In the genomic region with DNA sequence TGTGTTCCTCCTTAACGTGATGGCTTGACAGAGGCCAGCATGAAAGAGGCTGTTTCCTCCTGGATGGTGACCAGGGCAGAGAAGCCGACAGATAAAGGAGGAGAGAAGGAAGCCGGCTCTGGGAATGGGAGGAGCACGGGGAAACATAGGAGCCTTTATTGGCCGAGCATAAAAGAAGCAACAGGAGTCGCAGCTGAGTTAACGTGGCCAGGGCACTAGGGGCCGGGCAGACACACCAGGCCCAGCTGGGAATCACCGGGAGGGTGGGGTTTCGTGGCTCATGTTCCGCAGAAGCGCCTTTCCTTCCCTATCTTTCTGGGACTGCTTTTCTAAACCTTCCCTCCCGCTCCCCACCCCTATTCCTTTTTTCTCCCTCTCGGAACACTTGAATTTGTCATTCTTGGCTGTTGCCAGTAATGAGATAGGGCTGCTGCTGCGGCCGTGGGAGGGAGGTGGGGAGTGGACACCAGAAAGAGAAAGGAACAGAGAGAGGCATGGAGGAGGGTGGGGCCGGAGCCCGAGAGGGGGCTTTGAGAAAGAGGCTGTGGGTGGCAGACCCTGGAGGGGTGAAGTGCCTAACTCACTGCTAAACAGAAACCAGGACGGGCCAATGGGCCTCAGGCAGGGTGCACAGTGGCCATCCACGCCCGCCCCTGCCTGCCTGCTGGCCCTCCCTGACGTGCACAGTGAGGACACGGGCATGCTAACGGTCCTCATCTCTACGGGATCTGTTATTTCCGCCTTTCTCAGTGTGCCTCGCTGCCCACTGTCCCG, we compare ENCODE assay signal across 9 cellular contexts.
DNase-seq lines count a peak whose midpoint lies in the region; ATAC-seq and TF ChIP-seq lines count a peak whose summit lies in the region.
"Had no signal": no experiment of that assay in that cellular context is flagged by ENCODE, and none has a peak within 500 bp of the region (broad histone marks: within the 10 kb centered on the region; RNA-seq: fewer than 3 reads in every experiment).

No MANE protein-coding gene starts in this region.

- peak overlapping the region; percentile 34 to 70 (median 56) for H3K27ac ChIP-seq in esophagus squamous epithelium
- no peak overlapping the region for H3K27ac ChIP-seq in CD8-positive, alpha-beta memory T cell (ENCODE audit: low read depth, low read length)
- H3K27ac ChIP-seq: BLaER1 had no signal

- H3K27me3 ChIP-seq in esophagus squamous epithelium: no peaks in the 10 kb centered on the region
- H3K27me3 ChIP-seq in CD8-positive, alpha-beta memory T cell (ENCODE audit: insufficient read depth, low read length, poor library complexity, severe bottlenecking): no peaks in the 10 kb centered on the region
- H3K27me3 ChIP-seq: BLaER1 had no signal

- H3K4me3 ChIP-seq in esophagus squamous epithelium: peak overlapping the region in 1 of 4 donors; percentile 43
- no peak overlapping the region for H3K4me3 ChIP-seq in CD8-positive, alpha-beta memory T cell (ENCODE audit: low read length)
- H3K4me3 ChIP-seq: BLaER1 had no signal

- H3K9me3 ChIP-seq in esophagus squamous epithelium: no peaks in the 10 kb centered on the region
- H3K9me3 ChIP-seq in CD8-positive, alpha-beta memory T cell (ENCODE audit: low read length): no peaks in the 10 kb centered on the region
- H3K9me3 ChIP-seq: BLaER1 had no signal

- intact Hi-C loops in esophagus squamous epithelium (cut with DNase I): no loop called here
- intact Hi-C loops in activated CD4-positive, alpha-beta memory T cell treated with anti-CD3 and anti-CD28 coated beads for 36 hours (cut with micrococcal nuclease): no loop called here

- no peaks in the 10 kb centered on the region for H3K4me1 Mint-ChIP-seq in activated CD4-positive, alpha-beta memory T cell treated with anti-CD3 and anti-CD28 coated beads for 36 hours (ENCODE audit: low read depth)
- no peaks in the 10 kb centered on the region for H3K4me1 Mint-ChIP-seq in CD8-positive, alpha-beta memory T cell

- no peak for TF ChIP-seq CTCF in esophagus squamous epithelium (IDR thresholded peaks at IDR 0.05)

- TF ChIP-seq POLR2A in esophagus squamous epithelium (IDR thresholded peaks at IDR 0.05): no peak

- peaks cover 4% of the 10 kb centered on the region for H3K27me3 Mint-ChIP-seq in activated CD4-positive, alpha-beta memory T cell treated with anti-CD3 and anti-CD28 coated beads for 36 hours
- H3K27me3 Mint-ChIP-seq in CD8-positive, alpha-beta memory T cell: peaks cover 7 to 21% of the 10 kb centered on the region in 2 donors

- CTCF ChIA-PET in activated CD4-positive, alpha-beta memory T cell treated with anti-CD3 and anti-CD28 coated beads for 36 hours (lab: Charles Lee): no interaction called here
- CTCF ChIA-PET in CD8-positive, alpha-beta memory T cell (lab: Charles Lee): no interaction called here

- H3K36me3 Mint-ChIP-seq in activated CD4-positive, alpha-beta memory T cell treated with anti-CD3 and anti-CD28 coated beads for 36 hours: no peaks in the 10 kb centered on the region
- no peaks in the 10 kb centered on the region for H3K36me3 Mint-ChIP-seq in CD8-positive, alpha-beta memory T cell

- DNase-seq in A172 (ENCODE audit: low spot score) (peak; percentile 88), NCI-H526 (lab: John Stamatoyannopoulos, UW) (peak; percentile 27 to 67), esophagus squamous epithelium (lab: John Stamatoyannopoulos, UW) (no peak), myocyte (ENCODE audit: low read depth) (peak; percentile 67)
- DNase-seq in activated CD4-positive, alpha-beta memory T cell treated with anti-CD3 and anti-CD28 coated beads for 36 hours: no peak
- no peak for DNase-seq in CD8-positive, alpha-beta memory T cell
- DNase-seq in activated CD4-positive, alpha-beta T cell treated with anti-CD3 and anti-CD28 coated beads, Interleukin-2, amount 50 U/mL, for 48 hours: no peak

- H3K9me3 Mint-ChIP-seq in activated CD4-positive, alpha-beta memory T cell treated with anti-CD3 and anti-CD28 coated beads for 36 hours: no peaks in the 10 kb centered on the region
- no peaks in the 10 kb centered on the region for H3K9me3 Mint-ChIP-seq in CD8-positive, alpha-beta memory T cell

- H3K36me3 ChIP-seq in esophagus squamous epithelium: no peaks in the 10 kb centered on the region
- no peaks in the 10 kb centered on the region for H3K36me3 ChIP-seq in CD8-positive, alpha-beta memory T cell (ENCODE audit: insufficient read depth, low read length)
- H3K36me3 ChIP-seq: BLaER1 had no signal

- H3K4me3 Mint-ChIP-seq in activated CD4-positive, alpha-beta memory T cell treated with anti-CD3 and anti-CD28 coated beads for 36 hours: no peak overlapping the region
- H3K4me3 Mint-ChIP-seq in CD8-positive, alpha-beta memory T cell: no peak overlapping the region

- no peak overlapping the region for H3K27ac Mint-ChIP-seq in activated CD4-positive, alpha-beta memory T cell treated with anti-CD3 and anti-CD28 coated beads for 36 hours
- H3K27ac Mint-ChIP-seq in CD8-positive, alpha-beta memory T cell: no peak overlapping the region

- WGBS in esophagus squamous epithelium, 2 donors: 33% methylated on average over 20 to 21 of the region's 28 CpGs

- POLR2A ChIA-PET in activated CD4-positive, alpha-beta memory T cell treated with anti-CD3 and anti-CD28 coated beads for 36 hours (lab: Charles Lee): no interaction called here
- POLR2A ChIA-PET in CD8-positive, alpha-beta memory T cell (lab: Charles Lee): no interaction called here

- peaks cover 42 to 81% (median 60%) of the 10 kb centered on the region in 3 donors for H3K4me1 ChIP-seq in esophagus squamous epithelium
- H3K4me1 ChIP-seq in CD8-positive, alpha-beta memory T cell (ENCODE audit: insufficient read depth, low read length): no peaks in the 10 kb centered on the region

- no peak for ATAC-seq in HG03025 (IDR thresholded peaks at IDR 0.05; ENCODE audit: low FRiP score, unreplicated experiment)

Comparison
In these comparisons a context has a peak if more than half of its experiments do, and no peak if none do; other contexts are left out.
1. DNase-seq: peak in A172 (single experiment), NCI-H526 (2 of 2) and myocyte (single experiment); none in esophagus squamous epithelium (single experiment), activated CD4-positive, alpha-beta memory T cell treated with anti-CD3 and anti-CD28 coated beads for 36 hours (single experiment), CD8-positive, alpha-beta memory T cell (0 of 5) and activated CD4-positive, alpha-beta T cell treated with anti-CD3 and anti-CD28 coated beads, Interleukin-2, amount 50 U/mL, for 48 hours (0 of 2).